Comparison of ENCODE assay signal across 8 cellular contexts in the genomic region with DNA sequence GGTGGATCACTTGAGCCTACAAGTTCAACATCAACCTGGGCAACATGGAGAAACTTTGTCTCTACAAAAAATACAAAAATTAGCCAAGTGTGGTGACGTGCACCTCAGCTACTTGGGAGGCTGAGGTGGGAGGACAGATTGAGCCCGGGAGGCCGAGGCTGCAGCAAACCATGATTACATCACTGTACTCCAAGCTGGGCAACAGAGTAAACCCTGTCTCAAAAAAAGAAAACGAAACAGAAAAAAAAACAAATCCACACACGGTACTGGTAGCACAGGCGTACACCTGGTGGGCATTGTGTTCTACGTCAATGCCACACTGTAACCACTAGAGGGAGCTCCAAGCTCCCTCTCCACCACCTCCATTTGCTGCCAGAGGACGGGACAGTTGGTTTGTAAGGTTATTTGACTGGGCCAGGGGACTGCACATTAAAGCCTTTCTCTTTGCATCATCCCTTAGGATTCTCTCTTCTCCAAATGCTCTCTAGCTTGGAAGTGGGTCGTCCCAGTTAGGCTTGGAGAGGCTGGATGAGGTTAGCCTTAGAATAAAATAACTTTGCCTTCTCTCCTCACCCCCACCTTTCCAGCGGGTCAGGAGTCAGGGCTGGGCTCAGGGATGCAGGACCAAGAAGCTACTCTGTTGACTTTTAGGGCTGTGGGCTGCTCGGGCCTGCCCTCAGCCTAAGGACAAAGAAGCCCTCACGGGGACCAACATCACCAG.
DNase-seq lines count a peak whose midpoint lies in the region; ATAC-seq, FAIRE-seq and TF ChIP-seq lines count a peak whose summit lies in the region.

No MANE protein-coding gene starts in this region.

- no peaks in the 10 kb centered on the region for H3K9me3 ChIP-seq in CD4-positive, alpha-beta memory T cell (ENCODE audit: control insufficient read depth in 1 of 2, low read length in 2 of 2)

- H3K9me3 Mint-ChIP-seq in CD4-positive, alpha-beta memory T cell, result no peaks in the 10 kb centered on the region
- H3K9me3 Mint-ChIP-seq in natural killer cell, result no peaks in the 10 kb centered on the region

- H3K36me3 ChIP-seq in CD4-positive, alpha-beta memory T cell (ENCODE audit: insufficient read depth, low read length), result no peaks in the 10 kb centered on the region

- no peak overlapping the region for H3K27ac Mint-ChIP-seq in CD4-positive, alpha-beta memory T cell
- H3K27ac Mint-ChIP-seq in natural killer cell, result no peak overlapping the region

- peak; percentile 98 for TF ChIP-seq CTCF in epithelial cell of esophagus (IDR thresholded peaks at IDR 0.05; ENCODE audit: insufficient read depth, low read depth, low read length, missing control alignments)
- peak; percentile 98 for TF ChIP-seq CTCF in natural killer cell (IDR thresholded peaks at IDR 0.05)

- H3K27ac ChIP-seq in CD4-positive, alpha-beta memory T cell (ENCODE audit: low read depth, low read length), result no peak overlapping the region

- H3K4me3 Mint-ChIP-seq in CD4-positive, alpha-beta memory T cell, result no peak overlapping the region
- H3K4me3 Mint-ChIP-seq in natural killer cell, result no peak overlapping the region

- H3K4me1 ChIP-seq in CD4-positive, alpha-beta memory T cell (ENCODE audit: insufficient read depth, low read length), result no peaks in the 10 kb centered on the region

- POLR2A ChIA-PET in CD4-positive, alpha-beta memory T cell (lab: Charles Lee; ENCODE audit: partially characterized antibody), result no interaction called here

- no peaks in the 10 kb centered on the region for H3K27me3 ChIP-seq in CD4-positive, alpha-beta memory T cell (ENCODE audit: insufficient read depth, low read length)

- CTCF ChIA-PET in CD4-positive, alpha-beta memory T cell (lab: Charles Lee; ENCODE audit: partially characterized antibody), result interaction anchor here (0.5 to 10.5 kb wide), 38 partner anchors 9 to 1697 kb away, joined by 3 to 168 read pairs (median 4); no protein-coding TSS in a partner anchor

- no peak overlapping the region for H3K4me3 ChIP-seq in CD4-positive, alpha-beta memory T cell (ENCODE audit: low read length in 2 of 2)
- H3K4me3 ChIP-seq in epithelial cell of esophagus (ENCODE audit: low read length), result no peak overlapping the region

- peak in 4 of 5 donors; percentile 35 to 46 (median 42) for DNase-seq in CD4-positive, alpha-beta memory T cell
- peak; percentile 56 for DNase-seq in NCI-H460 (ENCODE audit: extremely low read depth, low read depth)
- peak; percentile 63 for DNase-seq in activated CD8-positive, alpha-beta memory T cell treated with anti-CD3 and anti-CD28 coated beads for 24 hours
- DNase-seq in epithelial cell of esophagus (ENCODE audit: low read depth), result peak; percentile 71
- no peak for DNase-seq in natural killer cell
- DNase-seq in urothelium cell line (ENCODE audit: low spot score), result peak; percentile 75

- no peaks in the 10 kb centered on the region for H3K27me3 Mint-ChIP-seq in CD4-positive, alpha-beta memory T cell
- peaks cover 0 to 5% of the 10 kb centered on the region in 2 donors for H3K27me3 Mint-ChIP-seq in natural killer cell (ENCODE audit: low read depth in 2 of 2)

- intact Hi-C loops in CD4-positive, alpha-beta memory T cell (cut with micrococcal nuclease), result loop anchor here (2.0 kb wide), 1 partner anchor 434 kb away; no protein-coding TSS in a partner anchor
- intact Hi-C loops in natural killer cell (cut with micrococcal nuclease), result loop anchor here (1.0 to 5.0 kb wide), 2 partner anchors 171 to 437 kb away; no protein-coding TSS in a partner anchor

- no peaks in the 10 kb centered on the region for H3K4me1 Mint-ChIP-seq in CD4-positive, alpha-beta memory T cell
- H3K4me1 Mint-ChIP-seq in natural killer cell, result no peaks in the 10 kb centered on the region

- peaks cover 0 to 4% of the 10 kb centered on the region in 2 donors for H3K36me3 Mint-ChIP-seq in CD4-positive, alpha-beta memory T cell
- no peaks in the 10 kb centered on the region for H3K36me3 Mint-ChIP-seq in natural killer cell

- peak; percentile 52 for FAIRE-seq in urothelium cell line (lab: Jason Lieb, UNC)

- ATAC-seq in GM18870 (IDR thresholded peaks at IDR 0.05; ENCODE audit: unreplicated experiment), result peak; percentile 91
- peak; percentile 60 for ATAC-seq in HG03060 (IDR thresholded peaks at IDR 0.05; ENCODE audit: low read depth, unreplicated experiment)
- peak; percentile 83 to 95 (median 84) for ATAC-seq in natural killer cell
